In the genomic region with DNA sequence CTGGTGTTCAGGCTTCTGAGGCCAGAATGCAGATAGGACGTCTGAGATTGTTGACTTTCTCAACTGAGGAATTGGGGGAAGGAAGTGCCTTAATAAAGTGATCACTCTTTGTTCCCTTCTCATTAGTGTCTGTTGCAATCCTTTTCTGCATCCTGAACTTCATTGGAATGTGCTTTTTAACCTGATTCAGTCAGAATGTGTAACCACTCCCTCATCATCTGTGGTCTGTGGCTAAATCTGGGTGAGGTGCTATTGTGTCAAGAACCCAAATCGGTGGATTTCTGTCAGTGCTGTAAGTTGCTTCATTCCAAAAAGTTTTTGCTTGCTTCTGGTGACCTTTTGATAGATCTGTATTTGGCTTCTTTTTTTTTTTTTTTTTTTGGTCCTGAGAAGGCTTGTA, we compare ENCODE assay signal across 10 cellular contexts. TPM values are rescaled to one million over a fixed set of nuclear protein-coding genes. Genes with fewer than 3 reads are reported as not detected.
DNase-seq lines count a peak whose midpoint lies in the region; ATAC-seq and TF ChIP-seq lines count a peak whose summit lies in the region.
"Had no signal": no experiment of that assay in that cellular context is flagged by ENCODE, and none has a peak within 500 bp of the region (broad histone marks: within the 10 kb centered on the region; RNA-seq: fewer than 3 reads in every experiment).

No MANE protein-coding gene starts in this region.

- H3K9me3 Mint-ChIP-seq in activated CD8-positive, alpha-beta T cell treated with anti-CD3 and anti-CD28 coated beads for 36 hours = no peaks in the 10 kb centered on the region

- no peak for TF ChIP-seq CTCF in activated CD8-positive, alpha-beta T cell treated with anti-CD3 and anti-CD28 coated beads for 36 hours (IDR thresholded peaks at IDR 0.05)
- TF ChIP-seq CTCF in foreskin keratinocyte (conservative IDR thresholded peaks at IDR 0.05) = no peak

- H3K27ac ChIP-seq in foreskin keratinocyte = no peak overlapping the region
- H3K27ac ChIP-seq: pancreas had no signal

- no peak overlapping the region for H3K4me3 Mint-ChIP-seq in activated CD8-positive, alpha-beta T cell treated with anti-CD3 and anti-CD28 coated beads for 36 hours

- H3K4me1 ChIP-seq in foreskin keratinocyte = peaks cover 11% of the 10 kb centered on the region

- DNase-seq in stimulated activated CD4-positive, alpha-beta T cell treated with anti-CD3 and anti-CD28 coated beads, Interleukin-1b, Interleukin-23, amount 100 ng/mL, for 48 hours = peak; percentile 28
- DNase-seq in stimulated activated CD4-positive, alpha-beta T cell treated with anti-CD3 and anti-CD28 coated beads, Interleukin-2, amount 100 ng/mL, for 48 hours = no peak
- peak; percentile 56 for DNase-seq in activated CD8-positive, alpha-beta T cell treated with anti-CD3 and anti-CD28 coated beads for 36 hours
- DNase-seq in foreskin keratinocyte (peak; percentile 75 to 81), DMS79 (lab: John Stamatoyannopoulos, UW) (no peak), DMS53 (lab: John Stamatoyannopoulos, UW) (no peak)
- DNase-seq: NCI-H146, pancreas had no signal

- no peaks in the 10 kb centered on the region for H3K27me3 Mint-ChIP-seq in activated CD8-positive, alpha-beta T cell treated with anti-CD3 and anti-CD28 coated beads for 36 hours

- peaks cover 63% of the 10 kb centered on the region for H3K4me1 Mint-ChIP-seq in activated CD8-positive, alpha-beta T cell treated with anti-CD3 and anti-CD28 coated beads for 36 hours (ENCODE audit: low read depth)

- CTCF ChIA-PET in activated CD8-positive, alpha-beta T cell treated with anti-CD3 and anti-CD28 coated beads for 36 hours (lab: Charles Lee) = interaction anchor here (1.2 to 3.5 kb wide), 5 partner anchors 8 to 56 kb away, joined by 3 to 15 read pairs (median 9); partner anchors contain the start of gene ARID1A

- intact Hi-C loops in activated CD8-positive, alpha-beta T cell treated with anti-CD3 and anti-CD28 coated beads for 36 hours (cut with micrococcal nuclease) = no loop called here

- ATAC-seq in activated CD8-positive, alpha-beta T cell treated with anti-CD3 and anti-CD28 coated beads for 36 hours = peak; percentile 40
- ATAC-seq in foreskin keratinocyte (no peak), HG02970 (IDR thresholded peaks at IDR 0.05; ENCODE audit: low FRiP score, unreplicated experiment) (no peak), GM19452 (IDR thresholded peaks at IDR 0.05; ENCODE audit: unreplicated experiment) (no peak)

- peaks cover 69% of the 10 kb centered on the region for H3K36me3 Mint-ChIP-seq in activated CD8-positive, alpha-beta T cell treated with anti-CD3 and anti-CD28 coated beads for 36 hours (ENCODE audit: low read depth)

- H3K27ac Mint-ChIP-seq in activated CD8-positive, alpha-beta T cell treated with anti-CD3 and anti-CD28 coated beads for 36 hours = peak overlapping the region; percentile 79

- no peaks in the 10 kb centered on the region for H3K27me3 ChIP-seq in foreskin keratinocyte
- H3K27me3 ChIP-seq: pancreas had no signal

- POLR2A ChIA-PET in activated CD8-positive, alpha-beta T cell treated with anti-CD3 and anti-CD28 coated beads for 36 hours (lab: Charles Lee) = interaction anchor here (1.6 kb wide), 1 partner anchor 32 kb away, joined by 6 read pairs; no protein-coding TSS in a partner anchor

RNA-seq across cellular contexts. Expression of gene ARID1A, which starts 38.2 kb away (rescaled TPM):
- 10 to 100 TPM; 82.4 to 84.9 TPM for total RNA-seq in activated CD8-positive, alpha-beta T cell treated with anti-CD3 and anti-CD28 coated beads for 36 hours
- total RNA-seq in foreskin keratinocyte = 41.8 and 42.4 TPM in 2 replicates
- 7.0 and 9.3 TPM in 2 replicates for polyA plus RNA-seq in foreskin keratinocyte

RNA-seq across cellular contexts. Expression of gene PIGV, which starts 53.8 kb away (rescaled TPM):
- total RNA-seq in activated CD8-positive, alpha-beta T cell treated with anti-CD3 and anti-CD28 coated beads for 36 hours = 10 to 100 TPM; 21.2 to 23.9 TPM
- 11.7 and 11.9 TPM in 2 replicates for total RNA-seq in foreskin keratinocyte
- 8.7 and 9.4 TPM in 2 replicates for polyA plus RNA-seq in foreskin keratinocyte

Comparison
In these comparisons a context has a peak if more than half of its experiments do, and no peak if none do; other contexts are left out.
1. DNase-seq: peak in stimulated activated CD4-positive, alpha-beta T cell treated with anti-CD3 and anti-CD28 coated beads, Interleukin-1b, Interleukin-23, amount 100 ng/mL, for 48 hours (single experiment), activated CD8-positive, alpha-beta T cell treated with anti-CD3 and anti-CD28 coated beads for 36 hours (single experiment) and foreskin keratinocyte (2 of 2); none in stimulated activated CD4-positive, alpha-beta T cell treated with anti-CD3 and anti-CD28 coated beads, Interleukin-2, amount 100 ng/mL, for 48 hours (0 of 2), DMS79 (single experiment) and DMS53 (single experiment).